27 cellular contexts compared by ENCODE assay signal in the genomic region with DNA sequence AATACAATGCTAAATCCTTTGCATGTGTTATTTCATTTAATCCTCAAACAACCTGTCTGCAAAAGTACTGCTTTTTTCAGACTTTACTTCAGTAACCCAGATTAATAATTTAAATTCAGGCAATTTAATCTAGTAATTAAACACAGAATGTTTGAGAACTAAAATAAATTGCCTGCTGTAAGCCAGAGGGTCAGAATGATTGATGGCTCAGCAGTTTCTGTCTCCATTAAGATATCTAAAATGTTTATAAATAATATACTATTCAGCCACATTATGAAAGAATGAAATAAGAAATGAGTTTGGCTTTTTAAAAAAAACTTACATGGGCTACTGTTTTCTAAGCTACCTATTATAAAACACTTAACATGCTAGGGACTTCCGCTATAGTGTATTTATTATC.
"Had no signal": no experiment of that assay in that cellular context is flagged by ENCODE, and none has a peak within 500 bp of the region (broad histone marks: within the 10 kb centered on the region; RNA-seq: fewer than 3 reads in every experiment).

No MANE protein-coding gene starts in this region.

- H3K27ac Mint-ChIP-seq: dendritic cell treated with granulocyte-macrophage colony-stimulating factor and Interleukin-4, amounts not matched to agents 40 ng/mL and 50 ng/mL, for 4 days; effector memory CD8-positive, alpha-beta T cell; endodermal cell; mesothelial cell of epicardium had no signal

- H3K4me1 Mint-ChIP-seq: endodermal cell, mesothelial cell of epicardium had no signal

- DNase-seq: colonic mucosa; cortex of kidney; effector CD8-positive, alpha-beta T cell; effector memory CD8-positive, alpha-beta T cell; endodermal cell; erythroblast; esophagus squamous epithelium; foreskin fibroblast; foreskin melanocyte; gastrocnemius medialis; glutamatergic neuron; head of caudate nucleus; heart right ventricle; hippocampal formation; left cardiac atrium; left lung; left ventricle myocardium superior; lower lobe of right lung; mesenchymal stem cell; mucosa of descending colon had no signal

- H3K27ac ChIP-seq: colonic mucosa, epithelial cell of prostate, esophagus squamous epithelium, gastrocnemius medialis, heart right ventricle, left lung, lower lobe of right lung had no signal

- H3K4me1 ChIP-seq: colonic mucosa, esophagus squamous epithelium, gastrocnemius medialis, heart right ventricle, left lung, lower lobe of right lung had no signal

- H3K4me3 ChIP-seq: colonic mucosa, esophagus squamous epithelium, gastrocnemius medialis, heart right ventricle, left lung, lower lobe of right lung, mucosa of descending colon had no signal

- H3K4me3 Mint-ChIP-seq: dendritic cell treated with granulocyte-macrophage colony-stimulating factor and Interleukin-4, amounts not matched to agents 40 ng/mL and 50 ng/mL, for 4 days; effector memory CD8-positive, alpha-beta T cell; endodermal cell; mesothelial cell of epicardium had no signal

- H3K36me3 ChIP-seq: colonic mucosa, esophagus squamous epithelium, gastrocnemius medialis, heart right ventricle, left lung, lower lobe of right lung had no signal

- FAIRE-seq: endometrium, islet of Langerhans, keratinocyte had no signal

- ATAC-seq: effector memory CD8-positive, alpha-beta T cell; esophagus mucosa; gastrocnemius medialis; heart right ventricle; left cardiac atrium; left lung; left ventricle myocardium superior; lower lobe of right lung; mucosa of descending colon had no signal

- H3K27me3 ChIP-seq: colonic mucosa, esophagus squamous epithelium, gastrocnemius medialis, heart right ventricle, left lung had no signal

- H3K9me3 ChIP-seq: colonic mucosa, esophagus squamous epithelium, gastrocnemius medialis, left lung, lower lobe of right lung, mucosa of descending colon had no signal
